27 cellular contexts compared by ENCODE assay signal in genomic region chr2:58235988-58236387, GRCh38.
"Had no signal": no experiment of that assay in that cellular context is flagged by ENCODE, and none has a peak within 500 bp of the region (broad histone marks: within the 10 kb centered on the region; RNA-seq: fewer than 3 reads in every experiment).

No MANE protein-coding gene starts in this region.

- H3K27ac Mint-ChIP-seq: activated CD8-positive, alpha-beta memory T cell treated with anti-CD3 and anti-CD28 coated beads, Interleukin-2, amount 10 ng/mL, durations not matched to agents 7 days and 5 days; activated naive CD4-positive, alpha-beta T cell treated with anti-CD3 and anti-CD28 coated beads, Interleukin-2, amount 50 U/mL, for 24 hours; activated T-cell treated with anti-CD3 and anti-CD28 coated beads, Interleukin-2, amount 50 U/mL, for 24 hours; activated T-helper 1 cell treated with anti-CD3 and anti-CD28 coated beads, Interleukin-12 subunit alpha, Interleukin-12 subunit beta, Interleukin-2, Interleukin-4 antibody, amounts not matched to agents 30 ng/mL and 10 ng/mL and 1 ng/mL, durations not matched to agents 14 hours and 24 hours and 36 hours had no signal

- H3K27ac ChIP-seq: ascending aorta, body of pancreas, SK-N-MC had no signal

- H3K27me3 Mint-ChIP-seq: activated CD8-positive, alpha-beta memory T cell treated with anti-CD3 and anti-CD28 coated beads, Interleukin-2, amount 10 ng/mL, durations not matched to agents 7 days and 5 days; activated naive CD4-positive, alpha-beta T cell treated with anti-CD3 and anti-CD28 coated beads, Interleukin-2, amount 50 U/mL, for 24 hours; activated T-cell treated with anti-CD3 and anti-CD28 coated beads, Interleukin-2, amount 50 U/mL, for 24 hours had no signal

- H3K36me3 Mint-ChIP-seq: activated naive CD4-positive, alpha-beta T cell treated with anti-CD3 and anti-CD28 coated beads, Interleukin-2, amount 50 U/mL, for 24 hours had no signal

- DNase-seq: activated CD4-positive, alpha-beta T cell treated with anti-CD3 and anti-CD28 coated beads for 48 hours; activated CD4-positive, alpha-beta T cell treated with anti-CD3 and anti-CD28 coated beads, Interleukin-2, amount 50 U/mL, for 48 hours; activated CD4-positive, CD25-positive, alpha-beta regulatory T cell treated with anti-CD3 and anti-CD28 coated beads, Interleukin-2, amount 50 U/mL, for 72 hours; activated CD8-positive, alpha-beta memory T cell treated with anti-CD3 and anti-CD28 coated beads, Interleukin-2, amount 10 ng/mL, durations not matched to agents 7 days and 5 days; activated effector memory CD4-positive, alpha-beta T cell treated with Interleukin-2 at 50 U/mL for 16 hours; activated naive CD4-positive, alpha-beta T cell; activated T-cell treated with anti-CD3 and anti-CD28 coated beads, Interleukin-2, amount 50 U/mL, for 24 hours; body of pancreas; central memory CD4-positive, alpha-beta T cell; MM.1S; NCI-H1105; NCI-H1436; NCI-H1694 treated with DMSO at 0.1 percent for 48 hours; NCI-H2029 treated with DMSO at 0.1 percent for 48 hours; NCI-H345; NCI-H510A; NCI-H526 treated with DMSO at 0.1 percent for 48 hours; NCI-H82; RPMI8226; T-helper 1 cell had no signal

- H3K9me3 ChIP-seq: ascending aorta, body of pancreas had no signal

- FAIRE-seq: bronchial epithelial cell had no signal

- H3K4me3 ChIP-seq: ascending aorta, body of pancreas, SK-N-MC had no signal

- H3K9me3 Mint-ChIP-seq: activated naive CD4-positive, alpha-beta T cell treated with anti-CD3 and anti-CD28 coated beads, Interleukin-2, amount 50 U/mL, for 24 hours; activated T-cell treated with anti-CD3 and anti-CD28 coated beads, Interleukin-2, amount 50 U/mL, for 24 hours; activated T-helper 1 cell treated with anti-CD3 and anti-CD28 coated beads, Interleukin-12 subunit alpha, Interleukin-12 subunit beta, Interleukin-2, Interleukin-4 antibody, amounts not matched to agents 30 ng/mL and 10 ng/mL and 1 ng/mL, durations not matched to agents 14 hours and 24 hours and 36 hours had no signal

- ATAC-seq: activated CD8-positive, alpha-beta memory T cell treated with anti-CD3 and anti-CD28 coated beads, Interleukin-2, amount 10 ng/mL, durations not matched to agents 7 days and 5 days; body of pancreas; Panc1; Right ventricle myocardium inferior had no signal

- H3K36me3 ChIP-seq: ascending aorta had no signal

- H3K4me3 Mint-ChIP-seq: activated CD8-positive, alpha-beta memory T cell treated with anti-CD3 and anti-CD28 coated beads, Interleukin-2, amount 10 ng/mL, durations not matched to agents 7 days and 5 days; activated naive CD4-positive, alpha-beta T cell treated with anti-CD3 and anti-CD28 coated beads, Interleukin-2, amount 50 U/mL, for 24 hours; activated T-cell treated with anti-CD3 and anti-CD28 coated beads, Interleukin-2, amount 50 U/mL, for 24 hours; activated T-helper 1 cell treated with anti-CD3 and anti-CD28 coated beads, Interleukin-12 subunit alpha, Interleukin-12 subunit beta, Interleukin-2, Interleukin-4 antibody, amounts not matched to agents 30 ng/mL and 10 ng/mL and 1 ng/mL, durations not matched to agents 14 hours and 24 hours and 36 hours had no signal

- H3K4me1 ChIP-seq: ascending aorta had no signal

- H3K27me3 ChIP-seq: ascending aorta, body of pancreas had no signal
